37 cellular contexts compared by ENCODE assay signal in the genomic region with DNA sequence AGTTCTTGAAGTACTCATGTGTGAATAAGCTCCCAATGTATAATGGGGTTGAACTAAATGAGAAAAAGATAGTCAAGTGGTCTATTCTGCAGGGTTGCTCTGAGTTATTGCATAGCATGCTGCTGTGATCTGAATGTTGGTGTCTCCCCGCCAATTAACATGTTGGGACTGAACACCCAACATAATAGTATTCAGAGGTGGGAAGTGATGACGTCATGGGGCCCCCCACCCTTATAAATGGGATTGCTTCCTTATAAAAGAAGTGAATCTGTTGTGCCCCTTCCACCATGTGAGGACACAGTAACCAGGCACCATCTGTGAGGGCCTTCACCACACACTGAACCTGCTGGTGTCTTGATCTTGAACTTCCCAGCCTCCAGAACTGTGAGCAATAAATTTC. TPM values are rescaled to one million over a fixed set of nuclear protein-coding genes. Genes with fewer than 3 reads are reported as not detected.
"Had no signal": no experiment of that assay in that cellular context is flagged by ENCODE, and none has a peak within 500 bp of the region (broad histone marks: within the 10 kb centered on the region; RNA-seq: fewer than 3 reads in every experiment).

No MANE protein-coding gene starts in this region.

- H3K9me3 Mint-ChIP-seq: activated naive CD4-positive, alpha-beta T cell treated with anti-CD3 and anti-CD28 coated beads, Interleukin-2, amount 50 U/mL, for 24 hours; activated T-helper 1 cell treated with anti-CD3 and anti-CD28 coated beads, Interleukin-12 subunit alpha, Interleukin-12 subunit beta, Interleukin-2, Interleukin-4 antibody, amounts not matched to agents 30 ng/mL and 10 ng/mL and 1 ng/mL, durations not matched to agents 14 hours and 24 hours and 36 hours; activated T-helper 2 cell treated with anti-CD3 and anti-CD28 coated beads, Interferon-gamma antibody, Interleukin-2, Interleukin-4, amounts not matched to agents 10 μg/mL and 5 μg/mL and 100 μg/mL, durations not matched to agents 14 hours and 24 hours and 36 hours; dendritic cell treated with granulocyte-macrophage colony-stimulating factor and Interleukin-4, amounts not matched to agents 40 ng/mL and 50 ng/mL, for 4 days; effector memory CD8-positive, alpha-beta T cell; T-helper 2 cell treated with Interferon-gamma antibody and Interleukin-4, amounts not matched to agents 5 μg/mL and 100 μg/mL, for 36 hours had no signal

- H3K4me3 ChIP-seq: adrenal gland, body of pancreas, coronary artery, dorsolateral prefrontal cortex, esophagus squamous epithelium, gastroesophageal sphincter had no signal

- H3K27ac ChIP-seq: adrenal gland, body of pancreas, coronary artery, esophagus squamous epithelium, gastroesophageal sphincter had no signal

- DNase-seq: activated CD4-positive, alpha-beta memory T cell treated with anti-CD3 and anti-CD28 coated beads for 36 hours; activated CD4-positive, alpha-beta T cell treated with anti-CD3 and anti-CD28 coated beads for 36 hours; activated CD4-positive, alpha-beta T cell treated with anti-CD3 and anti-CD28 coated beads, Interleukin-2, amount 10 ng/mL, durations not matched to agents 24 days and 14 days; activated CD4-positive, CD25-positive, alpha-beta regulatory T cell; activated CD4-positive, CD25-positive, alpha-beta regulatory T cell treated with anti-CD3 and anti-CD28 coated beads, Interleukin-2, amount 50 U/mL, for 72 hours; activated CD8-positive, alpha-beta memory T cell treated with anti-CD3 and anti-CD28 coated beads, Interleukin-2, amount 10 ng/mL, durations not matched to agents 7 days and 5 days; activated CD8-positive, alpha-beta memory T cell treated with anti-CD3 and anti-CD28 coated beads, Interleukin-2, amount 50 U/mL, for 4 hours; activated CD8-positive, alpha-beta T cell treated with anti-CD3 and anti-CD28 coated beads, Interleukin-2, amount 10 ng/mL, durations not matched to agents 7 days and 5 days; activated effector memory CD4-positive, alpha-beta T cell treated with anti-CD3 and anti-CD28 coated beads, Interleukin-2, amount 50 U/mL, for 16 hours; activated naive CD4-positive, alpha-beta T cell treated with anti-CD3 and anti-CD28 coated beads for 36 hours; activated naive CD8-positive, alpha-beta T cell treated with anti-CD3 and anti-CD28 coated beads for 36 hours; activated naive CD8-positive, alpha-beta T cell treated with anti-CD3 and anti-CD28 coated beads, Interleukin-2, amount 50 U/mL, for 24 hours; activated T-cell treated with anti-CD3 and anti-CD28 coated beads, Interleukin-2, amount 50 U/mL, for 1 hour; activated T-cell treated with anti-CD3 and anti-CD28 coated beads, Interleukin-2, amount 50 U/mL, for 48 hours; adrenal gland; amygdala; aorta; body of pancreas; caudate nucleus; dorsolateral prefrontal cortex; effector CD4-positive, alpha-beta T cell; effector memory CD8-positive, alpha-beta T cell; esophagus squamous epithelium; foreskin melanocyte; SW 1271; T-cell; T1000 had no signal

- H3K27me3 Mint-ChIP-seq: activated CD4-positive, alpha-beta memory T cell treated with anti-CD3 and anti-CD28 coated beads for 36 hours; activated CD4-positive, alpha-beta T cell treated with anti-CD3 and anti-CD28 coated beads for 36 hours; activated naive CD4-positive, alpha-beta T cell treated with anti-CD3 and anti-CD28 coated beads, Interleukin-2, amount 50 U/mL, for 24 hours; activated naive CD8-positive, alpha-beta T cell treated with anti-CD3 and anti-CD28 coated beads for 36 hours; activated naive CD8-positive, alpha-beta T cell treated with anti-CD3 and anti-CD28 coated beads, Interleukin-2, amount 50 U/mL, for 24 hours; effector memory CD8-positive, alpha-beta T cell; T-cell had no signal

- H3K4me3 Mint-ChIP-seq: activated CD4-positive, alpha-beta memory T cell treated with anti-CD3 and anti-CD28 coated beads for 36 hours; activated CD4-positive, alpha-beta T cell treated with anti-CD3 and anti-CD28 coated beads for 36 hours; activated CD4-positive, alpha-beta T cell treated with anti-CD3 and anti-CD28 coated beads, Interleukin-2, amount 10 ng/mL, durations not matched to agents 24 days and 14 days; activated CD8-positive, alpha-beta memory T cell treated with anti-CD3 and anti-CD28 coated beads, Interleukin-2, amount 10 ng/mL, durations not matched to agents 7 days and 5 days; activated CD8-positive, alpha-beta T cell treated with anti-CD3 and anti-CD28 coated beads, Interleukin-2, amount 10 ng/mL, durations not matched to agents 7 days and 5 days; activated naive CD4-positive, alpha-beta T cell treated with anti-CD3 and anti-CD28 coated beads for 36 hours; activated naive CD4-positive, alpha-beta T cell treated with anti-CD3 and anti-CD28 coated beads, Interleukin-2, amount 50 U/mL, for 24 hours; activated naive CD8-positive, alpha-beta T cell treated with anti-CD3 and anti-CD28 coated beads for 36 hours; activated naive CD8-positive, alpha-beta T cell treated with anti-CD3 and anti-CD28 coated beads, Interleukin-2, amount 50 U/mL, for 24 hours; activated T-helper 1 cell treated with anti-CD3 and anti-CD28 coated beads, Interleukin-12 subunit alpha, Interleukin-12 subunit beta, Interleukin-2, Interleukin-4 antibody, amounts not matched to agents 30 ng/mL and 10 ng/mL and 1 ng/mL, durations not matched to agents 14 hours and 24 hours and 36 hours; dendritic cell treated with granulocyte-macrophage colony-stimulating factor and Interleukin-4, amounts not matched to agents 40 ng/mL and 50 ng/mL, for 4 days; effector memory CD8-positive, alpha-beta T cell; T-cell; T-helper 1 cell treated with Interleukin-12 subunit alpha and Interleukin-12 subunit beta and Interleukin-4 antibody, amounts not matched to agents 30 μg/mL and 1 μg/mL, for 36 hours; T-helper 2 cell treated with Interferon-gamma antibody and Interleukin-4, amounts not matched to agents 5 μg/mL and 100 μg/mL, for 36 hours had no signal

- H3K36me3 Mint-ChIP-seq: activated CD4-positive, alpha-beta memory T cell treated with anti-CD3 and anti-CD28 coated beads for 36 hours; activated naive CD4-positive, alpha-beta T cell treated with anti-CD3 and anti-CD28 coated beads, Interleukin-2, amount 50 U/mL, for 24 hours had no signal

- H3K27me3 ChIP-seq: adrenal gland, body of pancreas, dorsolateral prefrontal cortex, esophagus squamous epithelium, gastroesophageal sphincter had no signal

- ATAC-seq: activated CD4-positive, alpha-beta T cell treated with anti-CD3 and anti-CD28 coated beads for 36 hours; activated CD8-positive, alpha-beta memory T cell treated with anti-CD3 and anti-CD28 coated beads, Interleukin-2, amount 10 ng/mL, durations not matched to agents 7 days and 5 days; activated CD8-positive, alpha-beta T cell treated with anti-CD3 and anti-CD28 coated beads, Interleukin-2, amount 10 ng/mL, durations not matched to agents 7 days and 5 days; activated naive CD8-positive, alpha-beta T cell treated with anti-CD3 and anti-CD28 coated beads, Interleukin-2, amount 50 U/mL, for 24 hours; body of pancreas; effector memory CD8-positive, alpha-beta T cell; gastroesophageal sphincter; T-cell had no signal

- H3K9me3 ChIP-seq: adrenal gland, body of pancreas, esophagus squamous epithelium had no signal

- H3K4me1 Mint-ChIP-seq: activated CD4-positive, alpha-beta T cell treated with anti-CD3 and anti-CD28 coated beads for 36 hours; activated CD4-positive, alpha-beta T cell treated with anti-CD3 and anti-CD28 coated beads, Interleukin-2, amount 10 ng/mL, durations not matched to agents 24 days and 14 days; activated CD8-positive, alpha-beta memory T cell treated with anti-CD3 and anti-CD28 coated beads, Interleukin-2, amount 10 ng/mL, durations not matched to agents 7 days and 5 days; activated naive CD4-positive, alpha-beta T cell treated with anti-CD3 and anti-CD28 coated beads, Interleukin-2, amount 50 U/mL, for 24 hours; activated naive CD8-positive, alpha-beta T cell treated with anti-CD3 and anti-CD28 coated beads for 36 hours; activated naive CD8-positive, alpha-beta T cell treated with anti-CD3 and anti-CD28 coated beads, Interleukin-2, amount 50 U/mL, for 24 hours had no signal

- H3K27ac Mint-ChIP-seq: activated CD4-positive, alpha-beta memory T cell treated with anti-CD3 and anti-CD28 coated beads for 36 hours; activated CD4-positive, alpha-beta T cell treated with anti-CD3 and anti-CD28 coated beads for 36 hours; activated CD4-positive, alpha-beta T cell treated with anti-CD3 and anti-CD28 coated beads, Interleukin-2, amount 10 ng/mL, durations not matched to agents 24 days and 14 days; activated CD8-positive, alpha-beta memory T cell treated with anti-CD3 and anti-CD28 coated beads, Interleukin-2, amount 10 ng/mL, durations not matched to agents 7 days and 5 days; activated CD8-positive, alpha-beta T cell treated with anti-CD3 and anti-CD28 coated beads, Interleukin-2, amount 10 ng/mL, durations not matched to agents 7 days and 5 days; activated naive CD4-positive, alpha-beta T cell treated with anti-CD3 and anti-CD28 coated beads for 36 hours; activated naive CD4-positive, alpha-beta T cell treated with anti-CD3 and anti-CD28 coated beads, Interleukin-2, amount 50 U/mL, for 24 hours; activated naive CD8-positive, alpha-beta T cell treated with anti-CD3 and anti-CD28 coated beads for 36 hours; activated naive CD8-positive, alpha-beta T cell treated with anti-CD3 and anti-CD28 coated beads, Interleukin-2, amount 50 U/mL, for 24 hours; activated T-helper 1 cell treated with anti-CD3 and anti-CD28 coated beads, Interleukin-12 subunit alpha, Interleukin-12 subunit beta, Interleukin-2, Interleukin-4 antibody, amounts not matched to agents 30 ng/mL and 10 ng/mL and 1 ng/mL, durations not matched to agents 14 hours and 24 hours and 36 hours; activated T-helper 2 cell treated with anti-CD3 and anti-CD28 coated beads, Interferon-gamma antibody, Interleukin-2, Interleukin-4, amounts not matched to agents 10 μg/mL and 5 μg/mL and 100 μg/mL, durations not matched to agents 14 hours and 24 hours and 36 hours; dendritic cell treated with granulocyte-macrophage colony-stimulating factor and Interleukin-4, amounts not matched to agents 40 ng/mL and 50 ng/mL, for 4 days; effector memory CD8-positive, alpha-beta T cell; T-cell; T-helper 1 cell treated with Interleukin-12 subunit alpha and Interleukin-12 subunit beta and Interleukin-4 antibody, amounts not matched to agents 30 μg/mL and 1 μg/mL, for 36 hours; T-helper 2 cell treated with Interferon-gamma antibody and Interleukin-4, amounts not matched to agents 5 μg/mL and 100 μg/mL, for 36 hours had no signal

- H3K36me3 ChIP-seq: adrenal gland, esophagus squamous epithelium, gastroesophageal sphincter had no signal

- H3K4me1 ChIP-seq: body of pancreas had no signal

RNA-seq across cellular contexts. Expression of gene MAB21L3, which starts 50.2 kb away (rescaled TPM):
- total RNA-seq: activated CD4-positive, alpha-beta memory T cell treated with anti-CD3 and anti-CD28 coated beads for 36 hours; activated CD4-positive, alpha-beta T cell treated with anti-CD3 and anti-CD28 coated beads for 36 hours; activated CD4-positive, alpha-beta T cell treated with anti-CD3 and anti-CD28 coated beads, Interleukin-2, amount 10 ng/mL, durations not matched to agents 24 days and 14 days; activated CD8-positive, alpha-beta memory T cell treated with anti-CD3 and anti-CD28 coated beads for 36 hours; activated CD8-positive, alpha-beta memory T cell treated with anti-CD3 and anti-CD28 coated beads, Interleukin-2, amount 10 ng/mL, durations not matched to agents 7 days and 5 days; activated CD8-positive, alpha-beta T cell treated with anti-CD3 and anti-CD28 coated beads, Interleukin-2, amount 10 ng/mL, durations not matched to agents 7 days and 5 days; activated naive CD4-positive, alpha-beta T cell treated with anti-CD3 and anti-CD28 coated beads for 36 hours; activated T-helper 1 cell treated with anti-CD3 and anti-CD28 coated beads, Interleukin-12 subunit alpha, Interleukin-12 subunit beta, Interleukin-2, Interleukin-4 antibody, amounts not matched to agents 30 ng/mL and 10 ng/mL and 1 ng/mL, durations not matched to agents 14 hours and 24 hours and 36 hours; activated T-helper 2 cell treated with anti-CD3 and anti-CD28 coated beads, Interferon-gamma antibody, Interleukin-2, Interleukin-4, amounts not matched to agents 10 μg/mL and 5 μg/mL and 100 μg/mL, durations not matched to agents 14 hours and 24 hours and 36 hours; aorta; body of pancreas; glomerular endothelial cell; T-cell had no signal
